Comparison of ENCODE assay signal across 18 cellular contexts in the genomic region with DNA sequence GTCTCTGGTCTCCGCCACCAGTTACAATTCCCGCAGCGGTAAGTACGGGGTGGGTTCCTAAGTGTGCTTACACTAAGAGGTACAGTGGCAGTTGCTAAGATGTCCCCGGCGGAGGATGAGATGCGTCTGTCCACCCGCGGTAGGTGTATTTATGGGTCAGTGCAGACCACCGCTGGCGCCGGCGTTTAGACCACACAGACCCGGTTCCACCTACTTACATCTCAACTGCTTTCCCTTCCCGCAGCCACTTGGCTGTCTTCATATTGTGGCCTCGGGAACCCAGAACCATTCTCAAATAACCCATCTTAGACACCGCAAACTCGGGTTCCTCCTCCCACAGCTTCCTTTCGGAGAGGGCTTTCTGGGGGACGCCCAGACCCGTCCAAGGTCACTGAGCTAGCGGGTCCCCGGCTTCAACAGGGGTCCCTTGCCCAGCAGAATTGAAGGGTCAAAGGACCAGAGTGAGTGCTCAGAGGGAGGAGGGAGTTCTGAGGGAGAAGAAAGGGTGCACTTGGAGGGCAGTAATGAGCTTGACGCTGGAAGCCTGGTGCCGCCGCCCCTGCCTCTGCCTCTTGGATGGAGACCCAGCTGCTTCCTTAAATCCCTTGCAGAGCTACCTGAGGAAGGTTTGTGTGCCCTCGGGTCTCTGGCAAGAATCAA. TPM values are rescaled to one million over a fixed set of nuclear protein-coding genes. Genes with fewer than 3 reads are reported as not detected.
DNase-seq lines count a peak whose midpoint lies in the region; ATAC-seq and TF ChIP-seq lines count a peak whose summit lies in the region.
"Had no signal": no experiment of that assay in that cellular context is flagged by ENCODE, and none has a peak within 500 bp of the region (broad histone marks: within the 10 kb centered on the region; RNA-seq: fewer than 3 reads in every experiment).

No MANE protein-coding gene starts in this region.

- ATAC-seq in CD8-positive, alpha-beta T cell, result no peak

- no peaks in the 10 kb centered on the region for H3K9me3 ChIP-seq in CD8-positive, alpha-beta T cell (ENCODE audit: low read length)
- no peaks in the 10 kb centered on the region for H3K9me3 ChIP-seq in iPS DF 6.9 (ENCODE audit: control insufficient read depth, insufficient read depth, low read length)
- H3K9me3 ChIP-seq in MG63, result no peaks in the 10 kb centered on the region
- no peaks in the 10 kb centered on the region for H3K9me3 ChIP-seq in A673 (ENCODE audit: low read depth, low read length, poor library complexity, severe bottlenecking)

- DNase-seq in CD8-positive, alpha-beta T cell, result no peak
- DNase-seq in iPS DF 6.9 (ENCODE audit: low read depth, low spot score) (no peak), nephron progenitor cell (no peak), NCI-H1048 (lab: John Stamatoyannopoulos, UW) (no peak), MG63 (no peak), A673 (ENCODE audit: low spot score) (no peak)
- no peak for DNase-seq in activated naive CD4-positive, alpha-beta T cell treated with anti-CD3 and anti-CD28 coated beads for 36 hours
- DNase-seq: caudate nucleus; CD8-positive, alpha-beta memory T cell; DND-41; NCI-H1930; Right ventricle myocardium superior; stimulated activated CD4-positive, alpha-beta T cell treated with anti-CD3 and anti-CD28 coated beads, Interleukin-4, amount 100 ng/mL, for 24 hours; WERI-Rb-1 had no signal

- CTCF ChIA-PET in CD8-positive, alpha-beta T cell (lab: Charles Lee), result no interaction called here
- CTCF ChIA-PET in A673 (lab: Charles Lee), result no interaction called here
- CTCF ChIA-PET in activated naive CD4-positive, alpha-beta T cell treated with anti-CD3 and anti-CD28 coated beads for 36 hours (lab: Charles Lee), result no interaction called here

- peak overlapping the region; percentile 4 for H3K4me3 Mint-ChIP-seq in CD8-positive, alpha-beta T cell
- H3K4me3 Mint-ChIP-seq in IgD-negative memory B cell (peak overlapping the region in 2 of 4 donors; percentile 51 to 63), nephron progenitor cell (peak overlapping the region; percentile 58)
- H3K4me3 Mint-ChIP-seq in activated naive CD4-positive, alpha-beta T cell treated with anti-CD3 and anti-CD28 coated beads for 36 hours, result no peak overlapping the region
- H3K4me3 Mint-ChIP-seq: T-helper 1 cell treated with Interleukin-12 subunit alpha and Interleukin-12 subunit beta and Interleukin-4 antibody, amounts not matched to agents 30 μg/mL and 1 μg/mL, for 36 hours had no signal

- POLR2A ChIA-PET in CD8-positive, alpha-beta T cell (lab: Charles Lee), result no interaction called here
- POLR2A ChIA-PET in A673 (lab: Charles Lee; ENCODE audit: low non-redundant PET), result no interaction called here

- no peaks in the 10 kb centered on the region for H3K36me3 ChIP-seq in CD8-positive, alpha-beta T cell (ENCODE audit: insufficient read depth, low read length)
- no peaks in the 10 kb centered on the region for H3K36me3 ChIP-seq in iPS DF 6.9 (ENCODE audit: control insufficient read depth, insufficient read depth, low read length)
- H3K36me3 ChIP-seq in MG63, result no peaks in the 10 kb centered on the region
- H3K36me3 ChIP-seq in A673 (ENCODE audit: insufficient read depth, low read length, poor library complexity, severe bottlenecking), result no peaks in the 10 kb centered on the region
- H3K36me3 ChIP-seq: WERI-Rb-1 had no signal

- no peaks in the 10 kb centered on the region for H3K9me3 Mint-ChIP-seq in CD8-positive, alpha-beta T cell
- no peaks in the 10 kb centered on the region for H3K9me3 Mint-ChIP-seq in IgD-negative memory B cell
- H3K9me3 Mint-ChIP-seq in nephron progenitor cell, result no peaks in the 10 kb centered on the region
- no peaks in the 10 kb centered on the region for H3K9me3 Mint-ChIP-seq in activated naive CD4-positive, alpha-beta T cell treated with anti-CD3 and anti-CD28 coated beads for 36 hours
- H3K9me3 Mint-ChIP-seq: activated T-helper 2 cell treated with anti-CD3 and anti-CD28 coated beads, Interferon-gamma antibody, Interleukin-2, Interleukin-4, amounts not matched to agents 10 μg/mL and 5 μg/mL and 100 μg/mL, durations not matched to agents 14 hours and 24 hours and 36 hours; CD8-positive, alpha-beta memory T cell; T-helper 1 cell treated with Interleukin-12 subunit alpha and Interleukin-12 subunit beta and Interleukin-4 antibody, amounts not matched to agents 30 μg/mL and 1 μg/mL, for 36 hours had no signal

- H3K4me1 ChIP-seq in CD8-positive, alpha-beta T cell (ENCODE audit: insufficient read depth, low read length), result peaks cover 33% of the 10 kb centered on the region
- H3K4me1 ChIP-seq in iPS DF 6.9 (ENCODE audit: control insufficient read depth, insufficient read depth, low read length) (peaks cover 10% of the 10 kb centered on the region), A673 (ENCODE audit: insufficient read depth, low read length, poor library complexity, severe bottlenecking) (peaks cover 3% of the 10 kb centered on the region)

- H3K4me1 Mint-ChIP-seq in CD8-positive, alpha-beta T cell (ENCODE audit: low read depth), result peaks cover 30% of the 10 kb centered on the region
- H3K4me1 Mint-ChIP-seq in IgD-negative memory B cell, result peaks cover 7 to 20% (median 16%) of the 10 kb centered on the region in 3 donors
- peaks cover 9% of the 10 kb centered on the region for H3K4me1 Mint-ChIP-seq in nephron progenitor cell
- peaks cover 13% of the 10 kb centered on the region for H3K4me1 Mint-ChIP-seq in activated naive CD4-positive, alpha-beta T cell treated with anti-CD3 and anti-CD28 coated beads for 36 hours (ENCODE audit: low read depth)

- TF ChIP-seq CTCF in CD8-positive, alpha-beta T cell (IDR thresholded peaks at IDR 0.05), result no peak
- TF ChIP-seq CTCF in nephron progenitor cell (IDR thresholded peaks at IDR 0.05) (no peak), A673 (conservative IDR thresholded peaks at IDR 0.05; ENCODE audit: low read depth, low read length) (no peak)

- H3K27me3 Mint-ChIP-seq in CD8-positive, alpha-beta T cell (ENCODE audit: low read depth), result peaks cover 54% of the 10 kb centered on the region
- H3K27me3 Mint-ChIP-seq in IgD-negative memory B cell, result peaks cover 46% of the 10 kb centered on the region
- H3K27me3 Mint-ChIP-seq in nephron progenitor cell (ENCODE audit: low read depth, poor library complexity), result peaks cover 14% of the 10 kb centered on the region
- H3K27me3 Mint-ChIP-seq in activated naive CD4-positive, alpha-beta T cell treated with anti-CD3 and anti-CD28 coated beads for 36 hours (ENCODE audit: low read depth), result peaks cover 26% of the 10 kb centered on the region

- H3K27me3 ChIP-seq in CD8-positive, alpha-beta T cell (ENCODE audit: insufficient read depth, low read length), result peaks cover 57% of the 10 kb centered on the region
- peaks cover 34% of the 10 kb centered on the region for H3K27me3 ChIP-seq in iPS DF 6.9 (ENCODE audit: control insufficient read depth, insufficient read depth, low read length)
- H3K27me3 ChIP-seq in MG63, result peaks cover 65% of the 10 kb centered on the region
- peaks cover 97% of the 10 kb centered on the region for H3K27me3 ChIP-seq in A673 (replicated peaks; ENCODE audit: insufficient read depth, low read depth, low read length, poor library complexity)

- WGBS in iPS DF 6.9 (ENCODE audit: insufficient coverage, insufficient read length), result no CpG with 5 or more reads among the region's 27 CpGs

- H3K27ac Mint-ChIP-seq in CD8-positive, alpha-beta T cell, result no peak overlapping the region
- H3K27ac Mint-ChIP-seq in IgD-negative memory B cell (peak overlapping the region in 2 of 3 donors; percentile 25 to 41), nephron progenitor cell (no peak overlapping the region)
- no peak overlapping the region for H3K27ac Mint-ChIP-seq in activated naive CD4-positive, alpha-beta T cell treated with anti-CD3 and anti-CD28 coated beads for 36 hours
- H3K27ac Mint-ChIP-seq: activated T-helper 2 cell treated with anti-CD3 and anti-CD28 coated beads, Interferon-gamma antibody, Interleukin-2, Interleukin-4, amounts not matched to agents 10 μg/mL and 5 μg/mL and 100 μg/mL, durations not matched to agents 14 hours and 24 hours and 36 hours; T-helper 1 cell treated with Interleukin-12 subunit alpha and Interleukin-12 subunit beta and Interleukin-4 antibody, amounts not matched to agents 30 μg/mL and 1 μg/mL, for 36 hours had no signal

- intact Hi-C loops in CD8-positive, alpha-beta T cell (cut with DNase I, micrococcal nuclease), result no loop called here
- intact Hi-C loops in A673 (cut with micrococcal nuclease; ENCODE audit: unreplicated experiment), result loop anchor here (10.0 kb wide), 1 partner anchor 351 kb away; no protein-coding TSS in a partner anchor
- intact Hi-C loops in activated naive CD4-positive, alpha-beta T cell treated with anti-CD3 and anti-CD28 coated beads for 36 hours (cut with micrococcal nuclease), result loop anchor here (5.0 kb wide), 2 partner anchors 94 to 191 kb away; no protein-coding TSS in a partner anchor

- no peak overlapping the region for H3K4me3 ChIP-seq in CD8-positive, alpha-beta T cell (ENCODE audit: low read depth, low read length)
- H3K4me3 ChIP-seq in iPS DF 6.9 (ENCODE audit: low read length) (peak overlapping the region; percentile 35; the same call in 1 of the 2 replicates), MG63 (no peak overlapping the region), A673 (ENCODE audit: low read depth, low read length, poor library complexity, severe bottlenecking) (no peak overlapping the region)

- no peak overlapping the region for H3K27ac ChIP-seq in CD8-positive, alpha-beta T cell (ENCODE audit: low read depth, low read length)
- H3K27ac ChIP-seq in iPS DF 6.9 (ENCODE audit: low read length), result no peak overlapping the region
- H3K27ac ChIP-seq in A673 (ENCODE audit: low read depth, low read length, poor library complexity, severe bottlenecking), result no peak overlapping the region
- H3K27ac ChIP-seq: WERI-Rb-1 had no signal

- H3K36me3 Mint-ChIP-seq in CD8-positive, alpha-beta T cell, result no peaks in the 10 kb centered on the region
- H3K36me3 Mint-ChIP-seq in IgD-negative memory B cell (no peaks in the 10 kb centered on the region), nephron progenitor cell (ENCODE audit: low read depth) (no peaks in the 10 kb centered on the region)
- no peaks in the 10 kb centered on the region for H3K36me3 Mint-ChIP-seq in activated naive CD4-positive, alpha-beta T cell treated with anti-CD3 and anti-CD28 coated beads for 36 hours (ENCODE audit: low read depth)
- H3K36me3 Mint-ChIP-seq: CD8-positive, alpha-beta memory T cell had no signal

- BruUV-seq in A673 (replicated peaks; lab: Mats Ljungman, UMichigan), result no TSS peak

RNA-seq across cellular contexts. Expression of a gene that starts 8.6 kb away (rescaled TPM):
- total RNA-seq in CD8-positive, alpha-beta T cell, result not detected
- 0.09 TPM for polyA plus RNA-seq in IgD-negative memory B cell
- total RNA-seq in MG63 (2014; rRNA removed; shearing (Covaris generic); ENCODE audit: low replicate concordance), result not detected in 2 replicates
- not detected in 2 replicates for total RNA-seq in A673 (2021)
- not detected for total RNA-seq in activated naive CD4-positive, alpha-beta T cell treated with anti-CD3 and anti-CD28 coated beads for 36 hours
- total RNA-seq: activated T-helper 2 cell treated with anti-CD3 and anti-CD28 coated beads, Interferon-gamma antibody, Interleukin-2, Interleukin-4, amounts not matched to agents 10 μg/mL and 5 μg/mL and 100 μg/mL, durations not matched to agents 14 hours and 24 hours and 36 hours; CD8-positive, alpha-beta memory T cell; fibroblast of villous mesenchyme had no signal
- polyA plus RNA-seq: CD8-positive, alpha-beta memory T cell had no signal

Comparison
In these comparisons a context has a peak if more than half of its experiments do, and no peak if none do; other contexts are left out.
1. H3K27ac Mint-ChIP-seq: peak in IgD-negative memory B cell (2 of 3); none in CD8-positive, alpha-beta T cell (single experiment), nephron progenitor cell (single experiment) and activated naive CD4-positive, alpha-beta T cell treated with anti-CD3 and anti-CD28 coated beads for 36 hours (single experiment).
2. intact Hi-C loops: an anchor here in A673 (10.0 kb wide) and activated naive CD4-positive, alpha-beta T cell treated with anti-CD3 and anti-CD28 coated beads for 36 hours (5.0 kb wide); none called in CD8-positive, alpha-beta T cell.